In genomic region chr17:39769974-39770587, GRCh38 we compare ENCODE assay signal across 8 cellular contexts. TPM values are rescaled to one million over a fixed set of nuclear protein-coding genes. Genes with fewer than 3 reads are reported as not detected.
DNase-seq lines count a peak whose midpoint lies in the region; ATAC-seq and TF ChIP-seq lines count a peak whose summit lies in the region.

No MANE protein-coding gene starts in this region.

- TF ChIP-seq CTCF in CD4-positive, alpha-beta T cell (IDR thresholded peaks at IDR 0.05) = no peak
- TF ChIP-seq CTCF in uterus (IDR thresholded peaks at IDR 0.05) = no peak

- no peaks in the 10 kb centered on the region for H3K9me3 ChIP-seq in CD4-positive, alpha-beta T cell (ENCODE audit: control insufficient read depth, low read length)
- no peaks in the 10 kb centered on the region for H3K9me3 ChIP-seq in uterus

- H3K4me3 Mint-ChIP-seq in CD4-positive, alpha-beta T cell = peak overlapping the region; percentile 8

- H3K27ac ChIP-seq in CD4-positive, alpha-beta T cell (ENCODE audit: low read depth, low read length) = peak overlapping the region; percentile 87
- H3K27ac ChIP-seq in epithelial cell of prostate (peak overlapping the region; percentile 30), uterus (no peak overlapping the region)

- peaks cover 82% of the 10 kb centered on the region for H3K36me3 Mint-ChIP-seq in CD4-positive, alpha-beta T cell (ENCODE audit: low read depth)

- POLR2A ChIA-PET in CD4-positive, alpha-beta T cell (lab: Charles Lee) = interaction anchor here (0.6 to 1.9 kb wide), 21 partner anchors 9 to 157 kb away, joined by 3 to 23 read pairs (median 5); partner anchors contain the start of genes IKZF3 and ORMDL3

- ATAC-seq in CD4-positive, alpha-beta T cell (ENCODE audit: poor library complexity) = peak; percentile 83
- ATAC-seq in GM19452 (IDR thresholded peaks at IDR 0.05; ENCODE audit: unreplicated experiment) (peak; percentile 54), left lobe of liver (no peak)

- peaks cover 100% of the 10 kb centered on the region for H3K4me1 Mint-ChIP-seq in CD4-positive, alpha-beta T cell (ENCODE audit: low read depth)

- no peaks in the 10 kb centered on the region for H3K27me3 ChIP-seq in CD4-positive, alpha-beta T cell (ENCODE audit: control insufficient read depth, insufficient read depth, low read length)
- no peaks in the 10 kb centered on the region for H3K27me3 ChIP-seq in uterus

- no peaks in the 10 kb centered on the region for H3K9me3 Mint-ChIP-seq in CD4-positive, alpha-beta T cell

- DNase-seq in CD4-positive, alpha-beta T cell = peak; percentile 23 to 65 (median 52)
- DNase-seq in HS-5 (ENCODE audit: low read depth) = peak; percentile 68
- peak; percentile 66 for DNase-seq in T-helper 22 cell (ENCODE audit: low read depth)
- DNase-seq in epithelial cell of prostate (ENCODE audit: low read depth, low spot score) = peak; percentile 99
- DNase-seq in left lobe of liver (ENCODE audit: low spot score) = no peak
- DNase-seq in uterus = no peak
- no peak for DNase-seq in iPS-NIHi11 (ENCODE audit: low spot score)

- intact Hi-C loops in CD4-positive, alpha-beta T cell (cut with DNase I, micrococcal nuclease) = loop anchor here (1.0 to 10.0 kb wide), 6 partner anchors 12 to 155 kb away; partner anchors contain the start of genes IKZF3 (in 1 of the 2), LRRC3C (in 1 of the 2) and ORMDL3 (in 1 of the 2)
- intact Hi-C loops in uterus (cut with DNase I; ENCODE audit: low total_unique reads) = no loop called here

- H3K4me1 ChIP-seq in uterus = no peaks in the 10 kb centered on the region

- no peak for TF ChIP-seq POLR2A in uterus (IDR thresholded peaks at IDR 0.05)

- H3K36me3 ChIP-seq in uterus = no peaks in the 10 kb centered on the region

- peak overlapping the region; percentile 84 for H3K27ac Mint-ChIP-seq in CD4-positive, alpha-beta T cell

- CTCF ChIA-PET in CD4-positive, alpha-beta T cell (lab: Charles Lee) = interaction anchor here (0.7 to 2.2 kb wide), 13 partner anchors 11 to 211 kb away, joined by 3 to 11 read pairs (median 7); partner anchors contain the start of genes IKZF3, MIEN1 and PSMD3

- H3K27me3 Mint-ChIP-seq in CD4-positive, alpha-beta T cell = no peaks in the 10 kb centered on the region

- no peak overlapping the region for H3K4me3 ChIP-seq in uterus

RNA-seq across cellular contexts. Expression of gene GRB7, which starts 32.3 kb away (rescaled TPM):
- total RNA-seq in CD4-positive, alpha-beta T cell = not detected
- total RNA-seq in left lobe of liver (12.0 TPM), uterus (10 to 100 TPM in 1 of 4 donors, 1 to 10 TPM in 2, under 1 TPM in 1; 0.51 to 14.3 (median 5.6) TPM)

RNA-seq across cellular contexts. Expression of gene MIEN1, which starts 39.7 kb away (rescaled TPM):
- total RNA-seq in CD4-positive, alpha-beta T cell = 10 to 100 TPM; 31.5 to 32.3 TPM
- total RNA-seq in left lobe of liver (25.2 TPM), uterus (100 to 1,000 TPM in 1 of 4 donors, 10 to 100 TPM in 2, 1 to 10 TPM in 1; 4.9 to 125 (median 58.5) TPM)

Comparison
In these comparisons a context has a peak if more than half of its experiments do, and no peak if none do; other contexts are left out.
1. DNase-seq: peak in CD4-positive, alpha-beta T cell (10 of 10), HS-5 (single experiment), T-helper 22 cell (single experiment) and epithelial cell of prostate (single experiment); none in left lobe of liver (single experiment), uterus (0 of 2) and iPS-NIHi11 (single experiment).
2. H3K27ac ChIP-seq: peak in CD4-positive, alpha-beta T cell (single experiment) and epithelial cell of prostate (single experiment); none in uterus (0 of 2).